Comparison of ENCODE assay signal across 9 cellular contexts in genomic region chr7:134701272-134701671, GRCh38. TPM values are rescaled to one million over a fixed set of nuclear protein-coding genes. Genes with fewer than 3 reads are reported as not detected.
DNase-seq lines count a peak whose midpoint lies in the region; ATAC-seq and TF ChIP-seq lines count a peak whose summit lies in the region.
"Had no signal": no experiment of that assay in that cellular context is flagged by ENCODE, and none has a peak within 500 bp of the region (broad histone marks: within the 10 kb centered on the region; RNA-seq: fewer than 3 reads in every experiment).

No MANE protein-coding gene starts in this region.

- H3K36me3 ChIP-seq in Panc1 (ENCODE audit: control insufficient read depth, insufficient read depth, low read length) = no peaks in the 10 kb centered on the region

- intact Hi-C loops in Panc1 (cut with micrococcal nuclease; ENCODE audit: unreplicated experiment) = loop anchor here (5.0 kb wide), 1 partner anchor 69 kb away; no protein-coding TSS in a partner anchor
- intact Hi-C loops in left colon (cut with DNase I, micrococcal nuclease) = no loop called here

- POLR2A ChIA-PET in Panc1 (lab: Charles Lee) = no interaction called here

- peak; percentile 33 for DNase-seq in A172 (ENCODE audit: low spot score)
- peak; percentile 36 for DNase-seq in GM12865 (ENCODE audit: low read depth)
- DNase-seq in Panc1 (ENCODE audit: low read depth, low spot score) = no peak
- DNase-seq in fibroblast of the aortic adventitia (ENCODE audit: low read depth) = peak; percentile 61
- DNase-seq in mesenteric fat pad (ENCODE audit: low spot score) = no peak
- no peak for DNase-seq in effector CD8-positive, alpha-beta T cell (lab: John Stamatoyannopoulos, UW)
- DNase-seq in NCI-H1930 (lab: John Stamatoyannopoulos, UW) = no peak
- no peak for DNase-seq in left colon

- peak; percentile 35 for TF ChIP-seq CTCF in GM12865 (IDR thresholded peaks at IDR 0.05; ENCODE audit: insufficient read depth, low read depth, low read length, missing control alignments)
- peak; percentile 64 for TF ChIP-seq CTCF in Panc1 (IDR thresholded peaks at IDR 0.05)
- TF ChIP-seq CTCF in fibroblast of the aortic adventitia (IDR thresholded peaks at IDR 0.05; ENCODE audit: insufficient read depth, low read length) = peak; percentile 50

- H3K9me3 ChIP-seq in Panc1 (ENCODE audit: control insufficient read depth, insufficient read depth, low read depth, low read length) = no peaks in the 10 kb centered on the region
- H3K9me3 ChIP-seq: mucosa of descending colon had no signal

- CTCF ChIA-PET in Panc1 (lab: Charles Lee) = interaction anchor here (0.6 to 1.0 kb wide), 2 partner anchors 54 to 540 kb away, joined by 3 to 10 read pairs; no protein-coding TSS in a partner anchor

- no peaks in the 10 kb centered on the region for H3K4me1 ChIP-seq in Panc1 (ENCODE audit: control insufficient read depth, insufficient read depth, low read length)

- peaks cover 2% of the 10 kb centered on the region for H3K27me3 ChIP-seq in Panc1 (ENCODE audit: control insufficient read depth, insufficient read depth, low read length)

- peak; percentile 56; the same call in 1 of the 2 replicates for ATAC-seq in Panc1
- no peak for ATAC-seq in left colon
- ATAC-seq: mucosa of descending colon had no signal

- BruUV-seq in Panc1 (replicated peaks; lab: Mats Ljungman, UMichigan) = no TSS peak

- no peak overlapping the region for H3K4me3 ChIP-seq in GM12865 (ENCODE audit: low read depth, low read length)
- H3K4me3 ChIP-seq in Panc1 (ENCODE audit: low read depth in 2 of 2, low read length in 2 of 2) = no peak overlapping the region
- H3K4me3 ChIP-seq in fibroblast of the aortic adventitia (ENCODE audit: low read depth, low read length) = no peak overlapping the region
- H3K4me3 ChIP-seq: mucosa of descending colon had no signal

- in situ Hi-C loops in Panc1 (cut with HindIII; ENCODE audit: low pct_unique_long_range_greater_than_20kb, low sequenced_read_pairs) = no loop called here

- no peak overlapping the region for H3K27ac ChIP-seq in Panc1 (ENCODE audit: low read length)

RNA-seq across cellular contexts. Expression of gene BPGM, which starts 54.6 kb away (rescaled TPM):
- 17.5 and 19.6 TPM in 2 replicates for total RNA-seq in A172 (2014; rRNA removed; shearing (Covaris generic))
- total RNA-seq in Panc1 (2021; ENCODE audit: unreplicated experiment) = 10.7 TPM
- 8.6 TPM for polyA plus RNA-seq in Panc1 (2012; ENCODE audit: insufficient read length)
- total RNA-seq in fibroblast of the aortic adventitia (ENCODE audit: low replicate concordance) = 20.0 and 52.4 TPM in 2 replicates
- total RNA-seq in mesenteric fat pad = 12.4 TPM
- total RNA-seq in left colon = 1 to 10 TPM; 7.7 to 9.7 TPM

Comparison
In these comparisons a context has a peak if more than half of its experiments do, and no peak if none do; other contexts are left out.
1. DNase-seq: peak in A172 (single experiment), GM12865 (single experiment) and fibroblast of the aortic adventitia (single experiment); none in Panc1 (single experiment), mesenteric fat pad (single experiment), effector CD8-positive, alpha-beta T cell (single experiment), NCI-H1930 (0 of 2) and left colon (0 of 2).
2. Peak in every context shown above with its lines, with median percentiles within 50 percentile points of each other: CTCF ChIP-seq.